ENCODE assay signal across 1 cellular context in the genomic region with DNA sequence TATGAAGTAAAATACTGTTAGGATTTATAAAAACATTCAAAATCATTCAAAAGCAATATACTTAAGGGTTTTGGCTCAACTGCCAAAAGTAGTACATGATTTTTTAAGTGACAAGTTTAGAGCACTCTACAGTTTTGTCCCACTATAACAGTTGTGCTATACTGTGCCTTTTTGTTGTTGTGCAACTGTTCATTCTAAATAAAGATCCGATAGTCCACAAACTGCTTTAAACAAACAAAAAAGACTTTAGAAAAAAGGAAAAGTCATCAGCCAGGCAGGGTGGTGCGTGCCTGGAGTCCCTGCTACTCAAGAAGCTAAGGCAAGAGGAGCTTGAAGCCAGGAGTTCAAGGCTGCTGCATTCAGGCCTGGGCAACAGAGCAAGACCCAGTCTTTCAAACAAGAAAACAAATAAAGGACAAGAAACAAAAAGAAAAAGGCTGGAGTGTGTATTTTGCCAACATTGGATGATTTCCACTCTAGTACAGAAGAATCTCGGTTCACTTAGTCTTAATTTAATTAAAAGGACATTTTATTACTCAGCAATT.
TF ChIP-seq lines count a peak whose summit lies in the region.

No MANE protein-coding gene starts in this region.

TF ChIP-seq in GM23338, 12 proteins besides CTCF, POLR2A, EP300 and RAD21 (continued from another document):
- TF ChIP-seq, protein P1, sequence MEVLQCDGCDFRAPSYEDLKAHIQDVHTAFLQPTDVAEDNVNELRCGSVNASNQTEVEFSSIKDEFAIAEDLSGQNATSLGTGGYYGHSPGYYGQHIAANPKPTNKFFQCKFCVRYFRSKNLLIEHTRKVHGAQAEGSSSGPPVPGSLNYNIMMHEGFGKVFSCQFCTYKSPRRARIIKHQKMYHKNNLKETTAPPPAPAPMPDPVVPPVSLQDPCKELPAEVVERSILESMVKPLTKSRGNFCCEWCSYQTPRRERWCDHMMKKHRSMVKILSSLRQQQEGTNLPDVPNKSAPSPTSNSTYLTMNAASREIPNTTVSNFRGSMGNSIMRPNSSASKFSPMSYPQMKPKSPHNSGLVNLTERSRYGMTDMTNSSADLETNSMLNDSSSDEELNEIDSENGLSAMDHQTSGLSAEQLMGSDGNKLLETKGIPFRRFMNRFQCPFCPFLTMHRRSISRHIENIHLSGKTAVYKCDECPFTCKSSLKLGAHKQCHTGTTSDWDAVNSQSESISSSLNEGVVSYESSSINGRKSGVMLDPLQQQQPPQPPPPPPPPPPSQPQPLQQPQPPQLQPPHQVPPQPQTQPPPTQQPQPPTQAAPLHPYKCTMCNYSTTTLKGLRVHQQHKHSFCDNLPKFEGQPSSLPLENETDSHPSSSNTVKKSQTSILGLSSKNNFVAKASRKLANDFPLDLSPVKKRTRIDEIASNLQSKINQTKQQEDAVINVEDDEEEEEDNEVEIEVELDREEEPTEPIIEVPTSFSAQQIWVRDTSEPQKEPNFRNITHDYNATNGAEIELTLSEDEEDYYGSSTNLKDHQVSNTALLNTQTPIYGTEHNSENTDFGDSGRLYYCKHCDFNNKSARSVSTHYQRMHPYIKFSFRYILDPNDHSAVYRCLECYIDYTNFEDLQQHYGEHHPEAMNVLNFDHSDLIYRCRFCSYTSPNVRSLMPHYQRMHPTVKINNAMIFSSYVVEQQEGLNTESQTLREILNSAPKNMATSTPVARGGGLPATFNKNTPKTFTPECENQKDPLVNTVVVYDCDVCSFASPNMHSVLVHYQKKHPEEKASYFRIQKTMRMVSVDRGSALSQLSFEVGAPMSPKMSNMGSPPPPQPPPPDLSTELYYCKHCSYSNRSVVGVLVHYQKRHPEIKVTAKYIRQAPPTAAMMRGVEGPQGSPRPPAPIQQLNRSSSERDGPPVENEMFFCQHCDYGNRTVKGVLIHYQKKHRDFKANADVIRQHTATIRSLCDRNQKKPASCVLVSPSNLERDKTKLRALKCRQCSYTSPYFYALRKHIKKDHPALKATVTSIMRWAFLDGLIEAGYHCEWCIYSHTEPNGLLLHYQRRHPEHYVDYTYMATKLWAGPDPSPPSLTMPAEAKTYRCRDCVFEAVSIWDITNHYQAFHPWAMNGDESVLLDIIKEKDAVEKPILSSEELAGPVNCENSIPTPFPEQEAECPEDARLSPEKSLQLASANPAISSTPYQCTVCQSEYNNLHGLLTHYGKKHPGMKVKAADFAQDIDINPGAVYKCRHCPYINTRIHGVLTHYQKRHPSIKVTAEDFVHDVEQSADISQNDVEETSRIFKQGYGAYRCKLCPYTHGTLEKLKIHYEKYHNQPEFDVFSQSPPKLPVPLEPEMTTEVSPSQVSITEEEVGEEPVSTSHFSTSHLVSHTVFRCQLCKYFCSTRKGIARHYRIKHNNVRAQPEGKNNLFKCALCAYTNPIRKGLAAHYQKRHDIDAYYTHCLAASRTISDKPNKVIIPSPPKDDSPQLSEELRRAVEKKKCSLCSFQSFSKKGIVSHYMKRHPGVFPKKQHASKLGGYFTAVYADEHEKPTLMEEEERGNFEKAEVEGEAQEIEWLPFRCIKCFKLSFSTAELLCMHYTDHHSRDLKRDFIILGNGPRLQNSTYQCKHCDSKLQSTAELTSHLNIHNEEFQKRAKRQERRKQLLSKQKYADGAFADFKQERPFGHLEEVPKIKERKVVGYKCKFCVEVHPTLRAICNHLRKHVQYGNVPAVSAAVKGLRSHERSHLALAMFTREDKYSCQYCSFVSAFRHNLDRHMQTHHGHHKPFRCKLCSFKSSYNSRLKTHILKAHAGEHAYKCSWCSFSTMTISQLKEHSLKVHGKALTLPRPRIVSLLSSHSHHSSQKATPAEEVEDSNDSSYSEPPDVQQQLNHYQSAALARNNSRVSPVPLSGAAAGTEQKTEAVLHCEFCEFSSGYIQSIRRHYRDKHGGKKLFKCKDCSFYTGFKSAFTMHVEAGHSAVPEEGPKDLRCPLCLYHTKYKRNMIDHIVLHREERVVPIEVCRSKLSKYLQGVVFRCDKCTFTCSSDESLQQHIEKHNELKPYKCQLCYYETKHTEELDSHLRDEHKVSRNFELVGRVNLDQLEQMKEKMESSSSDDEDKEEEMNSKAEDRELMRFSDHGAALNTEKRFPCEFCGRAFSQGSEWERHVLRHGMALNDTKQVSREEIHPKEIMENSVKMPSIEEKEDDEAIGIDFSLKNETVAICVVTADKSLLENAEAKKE (CRISPR knock-in tag; IDR thresholded peaks at IDR 0.05) = no peak
- no peak for TF ChIP-seq JUNB (IDR thresholded peaks at IDR 0.05; ENCODE audit: unreplicated experiment)
- no peak for TF ChIP-seq ZNF331 (CRISPR knock-in tag; IDR thresholded peaks at IDR 0.05; ENCODE audit: low read depth)
- TF ChIP-seq NANOG (IDR thresholded peaks at IDR 0.05; ENCODE audit: borderline replicate concordance) = no peak
- TF ChIP-seq STAT1 (IDR thresholded peaks at IDR 0.05; ENCODE audit: unreplicated experiment) = no peak
- TF ChIP-seq, protein P2, sequence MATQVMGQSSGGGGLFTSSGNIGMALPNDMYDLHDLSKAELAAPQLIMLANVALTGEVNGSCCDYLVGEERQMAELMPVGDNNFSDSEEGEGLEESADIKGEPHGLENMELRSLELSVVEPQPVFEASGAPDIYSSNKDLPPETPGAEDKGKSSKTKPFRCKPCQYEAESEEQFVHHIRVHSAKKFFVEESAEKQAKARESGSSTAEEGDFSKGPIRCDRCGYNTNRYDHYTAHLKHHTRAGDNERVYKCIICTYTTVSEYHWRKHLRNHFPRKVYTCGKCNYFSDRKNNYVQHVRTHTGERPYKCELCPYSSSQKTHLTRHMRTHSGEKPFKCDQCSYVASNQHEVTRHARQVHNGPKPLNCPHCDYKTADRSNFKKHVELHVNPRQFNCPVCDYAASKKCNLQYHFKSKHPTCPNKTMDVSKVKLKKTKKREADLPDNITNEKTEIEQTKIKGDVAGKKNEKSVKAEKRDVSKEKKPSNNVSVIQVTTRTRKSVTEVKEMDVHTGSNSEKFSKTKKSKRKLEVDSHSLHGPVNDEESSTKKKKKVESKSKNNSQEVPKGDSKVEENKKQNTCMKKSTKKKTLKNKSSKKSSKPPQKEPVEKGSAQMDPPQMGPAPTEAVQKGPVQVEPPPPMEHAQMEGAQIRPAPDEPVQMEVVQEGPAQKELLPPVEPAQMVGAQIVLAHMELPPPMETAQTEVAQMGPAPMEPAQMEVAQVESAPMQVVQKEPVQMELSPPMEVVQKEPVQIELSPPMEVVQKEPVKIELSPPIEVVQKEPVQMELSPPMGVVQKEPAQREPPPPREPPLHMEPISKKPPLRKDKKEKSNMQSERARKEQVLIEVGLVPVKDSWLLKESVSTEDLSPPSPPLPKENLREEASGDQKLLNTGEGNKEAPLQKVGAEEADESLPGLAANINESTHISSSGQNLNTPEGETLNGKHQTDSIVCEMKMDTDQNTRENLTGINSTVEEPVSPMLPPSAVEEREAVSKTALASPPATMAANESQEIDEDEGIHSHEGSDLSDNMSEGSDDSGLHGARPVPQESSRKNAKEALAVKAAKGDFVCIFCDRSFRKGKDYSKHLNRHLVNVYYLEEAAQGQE (IDR thresholded peaks at IDR 0.05; ENCODE audit: unreplicated experiment) = no peak
- TF ChIP-seq, protein P3, sequence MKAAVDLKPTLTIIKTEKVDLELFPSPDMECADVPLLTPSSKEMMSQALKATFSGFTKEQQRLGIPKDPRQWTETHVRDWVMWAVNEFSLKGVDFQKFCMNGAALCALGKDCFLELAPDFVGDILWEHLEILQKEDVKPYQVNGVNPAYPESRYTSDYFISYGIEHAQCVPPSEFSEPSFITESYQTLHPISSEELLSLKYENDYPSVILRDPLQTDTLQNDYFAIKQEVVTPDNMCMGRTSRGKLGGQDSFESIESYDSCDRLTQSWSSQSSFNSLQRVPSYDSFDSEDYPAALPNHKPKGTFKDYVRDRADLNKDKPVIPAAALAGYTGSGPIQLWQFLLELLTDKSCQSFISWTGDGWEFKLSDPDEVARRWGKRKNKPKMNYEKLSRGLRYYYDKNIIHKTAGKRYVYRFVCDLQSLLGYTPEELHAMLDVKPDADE (IDR thresholded peaks at IDR 0.05) = no peak
- no peak for TF ChIP-seq POLR2AphosphoS5 (IDR thresholded peaks at IDR 0.05; ENCODE audit: low read depth)
- no peak for TF ChIP-seq EZH2phosphoT487 (IDR thresholded peaks at IDR 0.05; ENCODE audit: unreplicated experiment)
- no peak for TF ChIP-seq CREB1 (CRISPR knock-in tag; IDR thresholded peaks at IDR 0.05; ENCODE audit: low read depth)
